Comparison of ENCODE assay signal across 32 cellular contexts in genomic region chr6:104930939-104931338, GRCh38. TPM values are rescaled to one million over a fixed set of nuclear protein-coding genes. Genes with fewer than 3 reads are reported as not detected.
"Had no signal": no experiment of that assay in that cellular context is flagged by ENCODE, and none has a peak within 500 bp of the region (broad histone marks: within the 10 kb centered on the region; RNA-seq: fewer than 3 reads in every experiment).

No MANE protein-coding gene starts in this region.

- H3K9me3 ChIP-seq: colonic mucosa, esophagus squamous epithelium, gastrocnemius medialis, heart right ventricle, lower lobe of right lung, mucosa of descending colon had no signal

- DNase-seq: colonic mucosa; cortex of kidney; effector CD8-positive, alpha-beta T cell; effector memory CD8-positive, alpha-beta T cell; endodermal cell; erythroblast; esophagus squamous epithelium; foreskin fibroblast; foreskin melanocyte; gastrocnemius medialis; glutamatergic neuron; head of caudate nucleus; heart right ventricle; hippocampal formation; immature natural killer cell; islet precursor cell; kidney; kidney glomerular epithelial cell; left colon; left ventricle myocardium superior; lower lobe of right lung; mesenchymal stem cell; mucosa of descending colon; naive B cell; naive thymus-derived CD8-positive, alpha-beta T cell had no signal

- ATAC-seq: effector memory CD8-positive, alpha-beta T cell; esophagus mucosa; gastrocnemius medialis; heart right ventricle; left colon; left lobe of liver; left ventricle myocardium superior; lower lobe of right lung; mucosa of descending colon; naive thymus-derived CD8-positive, alpha-beta T cell had no signal

- H3K27me3 ChIP-seq: colonic mucosa had no signal

- H3K4me3 ChIP-seq: colonic mucosa, esophagus squamous epithelium, gastrocnemius medialis, heart right ventricle, lower lobe of right lung, mucosa of descending colon had no signal

- H3K27ac ChIP-seq: colonic mucosa, epithelial cell of prostate, esophagus squamous epithelium, gastrocnemius medialis, heart right ventricle, lower lobe of right lung had no signal

- H3K4me1 ChIP-seq: colonic mucosa, esophagus squamous epithelium, gastrocnemius medialis, heart right ventricle, lower lobe of right lung had no signal

- H3K36me3 ChIP-seq: colonic mucosa, esophagus squamous epithelium, gastrocnemius medialis, heart right ventricle, lower lobe of right lung had no signal

RNA-seq across cellular contexts. Expression of gene LIN28B, which starts 26.0 kb away (rescaled TPM):
- total RNA-seq: esophagus mucosa; esophagus squamous epithelium; gastrocnemius medialis; heart right ventricle; kidney; left colon; left ventricle myocardium superior; lower leg skin; lower lobe of right lung; lung microvascular endothelial cell; mesenteric fat pad; mucosa of descending colon; myocyte; naive thymus-derived CD8-positive, alpha-beta T cell had no signal
- polyA plus RNA-seq: heart right ventricle, immature natural killer cell had no signal
